ENCODE assay signal across 8 cellular contexts in genomic region chr1:119713039-119713537, GRCh38. TPM values are rescaled to one million over a fixed set of nuclear protein-coding genes. Genes with fewer than 3 reads are reported as not detected.
A peak's percentile ranks its signal among the peaks of the same experiment; 100 is the strongest.
DNase-seq lines count a peak whose midpoint lies in the region; ATAC-seq and TF ChIP-seq lines count a peak whose summit lies in the region.

No MANE protein-coding gene starts in this region.

- H3K36me3 Mint-ChIP-seq in endothelial cell (ENCODE audit: low read depth, unreplicated experiment): peaks cover 4% of the 10 kb centered on the region

- H3K9me3 ChIP-seq in Panc1 (ENCODE audit: control insufficient read depth, insufficient read depth, low read depth, low read length) (no peaks in the 10 kb centered on the region), neural cell (ENCODE audit: low read length) (no peaks in the 10 kb centered on the region)

- BruUV-seq in Panc1 (replicated peaks; lab: Mats Ljungman, UMichigan): TSS peak; percentile 76

- intact Hi-C loops in Panc1 (cut with micrococcal nuclease; ENCODE audit: unreplicated experiment): no loop called here

- H3K9me3 Mint-ChIP-seq in endothelial cell (ENCODE audit: unreplicated experiment): no peaks in the 10 kb centered on the region

- H3K4me1 Mint-ChIP-seq in endothelial cell (ENCODE audit: unreplicated experiment): peaks cover 44% of the 10 kb centered on the region

- POLR2A ChIA-PET in Panc1 (lab: Charles Lee): no interaction called here

- DNase-seq in NCI-H345 (lab: John Stamatoyannopoulos, UW) (peak; percentile 18), NCI-H345 treated with DMSO at 0.1 percent for 48 hours (lab: John Stamatoyannopoulos, UW; ENCODE audit: unreplicated experiment) (no peak), Panc1 (ENCODE audit: low read depth, low spot score) (no peak), endothelial cell (ENCODE audit: low spot score) (no peak)

- H3K4me1 ChIP-seq in Panc1 (ENCODE audit: control insufficient read depth, insufficient read depth, low read length): peaks cover 15% of the 10 kb centered on the region

- H3F3A ChIP-seq in neural cell (ENCODE audit: insufficient read depth, low read length, poor library complexity, severe bottlenecking): no peaks in the 10 kb centered on the region

- in situ Hi-C loops in Panc1 (cut with HindIII; ENCODE audit: low pct_unique_long_range_greater_than_20kb, low sequenced_read_pairs): no loop called here

- H3K36me3 ChIP-seq in Panc1 (ENCODE audit: control insufficient read depth, insufficient read depth, low read length) (no peaks in the 10 kb centered on the region), neural cell (ENCODE audit: insufficient read depth, low read length) (no peaks in the 10 kb centered on the region)

- no peaks in the 10 kb centered on the region for H3K9me2 ChIP-seq in neural cell (ENCODE audit: insufficient read depth, low read length)

- H3K79me2 ChIP-seq in neural cell (replicated peaks; ENCODE audit: insufficient read depth, low read length): peaks cover 34% of the 10 kb centered on the region

- H3K27ac Mint-ChIP-seq in endothelial cell (ENCODE audit: unreplicated experiment): peak overlapping the region; percentile 53

- no peak overlapping the region for H2AFZ ChIP-seq in neural cell (ENCODE audit: low read depth, low read length)

- no peaks in the 10 kb centered on the region for H4K20me1 ChIP-seq in neural cell (ENCODE audit: insufficient read depth)

- no peak for TF ChIP-seq CTCF in Panc1 (IDR thresholded peaks at IDR 0.05)
- no peak for TF ChIP-seq CTCF in endothelial cell (IDR thresholded peaks at IDR 0.05; ENCODE audit: unreplicated experiment)
- TF ChIP-seq CTCF in neural cell (IDR thresholded peaks at IDR 0.05; ENCODE audit: poor library complexity, severe bottlenecking): no peak

- no peak for TF ChIP-seq RAD21 in neural cell (conservative IDR thresholded peaks at IDR 0.05)

- CTCF ChIA-PET in Panc1 (lab: Charles Lee): interaction anchor here (0.6 kb wide), 1 partner anchor 15 kb away, joined by 3 read pairs; no protein-coding TSS in a partner anchor

- H3K4me2 ChIP-seq in neural cell (ENCODE audit: low read length): peak overlapping the region; percentile 13

- ATAC-seq in Panc1 (no peak), HG03378 (IDR thresholded peaks at IDR 0.05; ENCODE audit: unreplicated experiment) (no peak), GM21529 (IDR thresholded peaks at IDR 0.05; ENCODE audit: unreplicated experiment) (no peak)
- ATAC-seq in activated CD4-positive, CD25-positive, alpha-beta regulatory T cell treated with anti-CD3 and anti-CD28 coated beads, Interleukin-2, amount 50 U/mL, for 24 hours: no peak

- H3K4me3 Mint-ChIP-seq in endothelial cell (ENCODE audit: unreplicated experiment): peak overlapping the region; percentile 90

- H3K9ac ChIP-seq in neural cell (ENCODE audit: low read length): peak overlapping the region; percentile 51

- peaks cover 8% of the 10 kb centered on the region for H3K27me3 Mint-ChIP-seq in endothelial cell (ENCODE audit: unreplicated experiment)

- H3K27me3 ChIP-seq in Panc1 (ENCODE audit: control insufficient read depth, insufficient read depth, low read length) (peaks cover 8% of the 10 kb centered on the region; the same call in 1 of the 2 replicates), neural cell (ENCODE audit: insufficient read depth, low read depth, low read length) (no peaks in the 10 kb centered on the region)

- peak overlapping the region; percentile 84 for H3K27ac ChIP-seq in Panc1 (ENCODE audit: low read length)
- no peak overlapping the region for H3K27ac ChIP-seq in neural cell (ENCODE audit: low read length)

- H3K4me3 ChIP-seq in Panc1 (ENCODE audit: low read depth in 2 of 2, low read length in 2 of 2) (peak overlapping the region; percentile 64 to 96), neural cell (ENCODE audit: low read length) (peak overlapping the region; percentile 87)

- no peak for TF ChIP-seq EP300 in neural cell (conservative IDR thresholded peaks at IDR 0.05; ENCODE audit: poor library complexity, severe bottlenecking)

TF ChIP-seq in neural cell, 6 proteins besides CTCF, POLR2A, EP300 and RAD21:
- TF ChIP-seq REST (IDR thresholded peaks at IDR 0.05; ENCODE audit: borderline replicate concordance) (no peak), MXI1 (conservative IDR thresholded peaks at IDR 0.05; ENCODE audit: poor library complexity, severe bottlenecking) (peak; percentile 25)

RNA-seq across cellular contexts. Expression of gene PHGDH, which starts 1.4 kb away (rescaled TPM):
- total RNA-seq in Panc1 (2021; ENCODE audit: unreplicated experiment) (82.0 TPM), endothelial cell (ENCODE audit: unreplicated experiment) (137 TPM)
- 249 TPM for polyA plus RNA-seq in Panc1 (2012; ENCODE audit: insufficient read length)
- polyA plus RNA-seq in neural cell: 11.8 and 27.1 TPM in 2 replicates
- polyA minus RNA-seq in neural cell: 10.7 and 11.7 TPM in 2 replicates

RNA-seq across cellular contexts. Expression of gene HMGCS2, which starts 55.6 kb away (rescaled TPM):
- total RNA-seq in Panc1 (2021; ENCODE audit: unreplicated experiment): 0.33 TPM
- not detected for polyA plus RNA-seq in Panc1 (2012; ENCODE audit: insufficient read length)
- total RNA-seq in endothelial cell (ENCODE audit: unreplicated experiment): not detected
- polyA plus RNA-seq in neural cell: not detected in 2 replicates
- polyA minus RNA-seq in neural cell: not detected in 2 replicates
